ENCODE assay signal across 27 cellular contexts in genomic region chr9:129101279-129101678, GRCh38.
"Had no signal": no experiment of that assay in that cellular context is flagged by ENCODE, and none has a peak within 500 bp of the region (broad histone marks: within the 10 kb centered on the region; RNA-seq: fewer than 3 reads in every experiment).

No MANE protein-coding gene starts in this region.

- H3K4me3 ChIP-seq: psoas muscle, right lobe of liver, sigmoid colon, suprapubic skin, testis, tibial artery, transverse colon, upper lobe of right lung, uterus had no signal

- FAIRE-seq: small intestine had no signal

- DNase-seq: naive B cell; naive thymus-derived CD8-positive, alpha-beta T cell; nucleus accumbens; psoas muscle; right lobe of liver; sigmoid colon; small intestine; stimulated activated CD4-positive, alpha-beta T cell treated with anti-CD3 and anti-CD28 coated beads, Interleukin-15, amount 100 ng/mL, for 24 hours; stimulated activated CD4-positive, alpha-beta T cell treated with anti-CD3 and anti-CD28 coated beads, Interleukin-2, amount 100 ng/mL, for 24 hours; stimulated activated CD4-positive, alpha-beta T cell treated with anti-CD3 and anti-CD28 coated beads, Interleukin-2, amount 100 ng/mL, for 48 hours; stimulated activated CD4-positive, alpha-beta T cell treated with anti-CD3 and anti-CD28 coated beads, Interleukin-4, amount 100 ng/mL, for 24 hours; stimulated activated naive CD4-positive, alpha-beta T cell; stimulated activated naive CD8-positive, alpha-beta T cell treated with anti-CD3 and anti-CD28 coated beads, Interleukin-15, amount 100 ng/mL, for 72 hours; stimulated activated naive CD8-positive, alpha-beta T cell treated with anti-CD3 and anti-CD28 coated beads, Interleukin-15, Interleukin-2, amounts not matched to agents 100 U/mL and 50 U/mL, for 24 hours; substantia nigra; testis; tibial artery; transverse colon; upper lobe of right lung; uterus had no signal

- H3K27me3 ChIP-seq: neutrophil, right lobe of liver, sigmoid colon, suprapubic skin, testis, tibial artery, transverse colon, upper lobe of right lung, uterus had no signal

- H3K27ac ChIP-seq: neutrophil, parathyroid adenoma, psoas muscle, right lobe of liver, sigmoid colon, suprapubic skin, testis, tibial artery, transverse colon, upper lobe of right lung, uterus had no signal

- H3K4me1 Mint-ChIP-seq: naive B cell; stimulated activated memory B cell treated with anti-CD40 and anti-IgM and Interleukin-4, amounts not matched to agents 10 μg/mL and 1 μg/mL and 100 μg/mL, for 72 hours; stimulated activated naive CD8-positive, alpha-beta T cell treated with anti-CD3 and anti-CD28 coated beads, Interleukin-15, amount 100 ng/mL, for 72 hours had no signal

- H3K4me3 Mint-ChIP-seq: naive B cell; naive thymus-derived CD8-positive, alpha-beta T cell; natural killer cell treated with Interleukin-12 subunit alpha and Interleukin-12 subunit beta and Interleukin-15 and Interleukin-18, amount 100 ng/mL, for 72 hours; stimulated activated memory B cell treated with anti-CD40 and anti-IgM and Interleukin-4, amounts not matched to agents 10 μg/mL and 1 μg/mL and 100 μg/mL, for 72 hours; stimulated activated naive CD8-positive, alpha-beta T cell treated with anti-CD3 and anti-CD28 coated beads, Interleukin-15, amount 100 ng/mL, for 72 hours; type B pancreatic cell had no signal

- H3K9me3 Mint-ChIP-seq: naive thymus-derived CD8-positive, alpha-beta T cell; natural killer cell treated with Interleukin-12 subunit alpha and Interleukin-12 subunit beta and Interleukin-15 and Interleukin-18, amount 100 ng/mL, for 72 hours; stimulated activated memory B cell treated with anti-CD40 and anti-IgM and Interleukin-4, amounts not matched to agents 10 μg/mL and 1 μg/mL and 100 μg/mL, for 72 hours; stimulated activated naive CD8-positive, alpha-beta T cell treated with anti-CD3 and anti-CD28 coated beads, Interleukin-15, amount 100 ng/mL, for 72 hours; type B pancreatic cell had no signal

- H3K27ac Mint-ChIP-seq: naive B cell; natural killer cell treated with Interleukin-12 subunit alpha and Interleukin-12 subunit beta and Interleukin-15 and Interleukin-18, amount 100 ng/mL, for 72 hours; progenitor cell of endocrine pancreas; stimulated activated memory B cell treated with anti-CD40 and anti-IgM and Interleukin-4, amounts not matched to agents 10 μg/mL and 1 μg/mL and 100 μg/mL, for 72 hours; type B pancreatic cell had no signal

- H3K27me3 Mint-ChIP-seq: naive B cell; naive thymus-derived CD8-positive, alpha-beta T cell; natural killer cell treated with Interleukin-12 subunit alpha and Interleukin-12 subunit beta and Interleukin-15 and Interleukin-18, amount 100 ng/mL, for 72 hours; stimulated activated naive CD8-positive, alpha-beta T cell treated with anti-CD3 and anti-CD28 coated beads, Interleukin-15, amount 100 ng/mL, for 72 hours; type B pancreatic cell had no signal

- H3K9me3 ChIP-seq: neutrophil, psoas muscle, right lobe of liver, sigmoid colon, suprapubic skin, testis, tibial artery, transverse colon, upper lobe of right lung, uterus had no signal

- H3K36me3 ChIP-seq: uterus had no signal

- H3K4me1 ChIP-seq: right lobe of liver, sigmoid colon, testis, tibial artery, upper lobe of right lung, uterus had no signal

- H3K36me3 Mint-ChIP-seq: naive B cell; natural killer cell treated with Interleukin-12 subunit alpha and Interleukin-12 subunit beta and Interleukin-15 and Interleukin-18, amount 100 ng/mL, for 72 hours; stimulated activated memory B cell treated with anti-CD40 and anti-IgM and Interleukin-4, amounts not matched to agents 10 μg/mL and 1 μg/mL and 100 μg/mL, for 72 hours; type B pancreatic cell had no signal

- ATAC-seq: naive thymus-derived CD8-positive, alpha-beta T cell; natural killer cell treated with Interleukin-12 subunit alpha and Interleukin-12 subunit beta and Interleukin-15 and Interleukin-18, amount 100 ng/mL, for 72 hours; psoas muscle; stimulated activated memory B cell treated with anti-CD40 and anti-IgM and Interleukin-4, amounts not matched to agents 10 μg/mL and 1 μg/mL and 100 μg/mL, for 72 hours; stimulated activated naive CD8-positive, alpha-beta T cell treated with anti-CD3 and anti-CD28 coated beads, Interleukin-15, amount 100 ng/mL, for 72 hours; stimulated activated naive CD8-positive, alpha-beta T cell treated with anti-CD3 and anti-CD28 coated beads, Interleukin-15, Interleukin-2, amounts not matched to agents 100 U/mL and 50 U/mL, for 24 hours; upper lobe of right lung had no signal
